Comparison of ENCODE assay signal across 8 cellular contexts in the genomic region with DNA sequence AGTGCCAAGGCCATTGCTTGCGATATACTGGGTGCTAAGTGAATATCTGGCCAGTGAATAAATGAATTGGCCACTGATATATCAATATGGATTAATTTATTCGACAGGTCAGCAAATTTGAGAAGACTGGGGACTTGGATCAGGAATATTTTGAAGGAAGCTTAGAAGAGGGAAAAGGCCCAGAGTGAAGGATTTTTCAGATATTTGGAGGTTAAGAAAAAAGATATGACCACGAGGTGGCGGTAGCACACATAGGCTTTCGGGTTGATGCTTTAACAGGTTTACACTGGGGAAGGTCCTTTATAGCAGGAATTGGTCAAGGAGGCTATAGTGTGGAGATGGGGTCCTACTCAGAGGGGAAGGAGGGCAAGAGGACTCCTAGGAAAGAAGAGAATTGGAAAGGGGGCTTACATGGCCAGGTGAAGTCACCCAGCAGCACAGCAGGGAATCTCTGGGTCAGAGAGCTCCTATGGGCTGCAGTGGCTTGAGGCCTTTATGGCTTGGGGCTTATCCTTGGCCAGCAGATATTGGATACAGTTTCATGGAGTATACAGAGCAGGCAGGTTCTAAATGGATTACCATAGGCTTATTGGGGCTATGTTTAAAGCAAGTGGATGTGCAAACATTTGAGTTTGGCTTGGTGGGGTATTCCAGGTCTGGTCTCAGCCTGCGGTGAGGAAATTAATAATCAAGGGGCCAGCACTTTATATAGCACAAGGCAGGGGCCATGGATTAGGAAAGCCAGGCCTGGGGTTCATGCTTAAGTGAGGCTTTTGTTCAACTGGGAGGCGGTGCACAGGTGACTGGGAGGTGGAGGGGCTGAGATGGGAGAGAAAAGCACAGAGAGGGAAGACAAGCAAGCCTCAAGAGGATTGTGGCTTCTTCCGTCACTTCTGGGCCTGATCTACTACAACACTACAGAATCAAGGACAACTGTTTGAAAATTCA. TPM values are rescaled to one million over a fixed set of nuclear protein-coding genes. Genes with fewer than 3 reads are reported as not detected.
DNase-seq lines count a peak whose midpoint lies in the region; ATAC-seq and TF ChIP-seq lines count a peak whose summit lies in the region.

No MANE protein-coding gene starts in this region.

- 33% methylated on average over 8 of the region's 8 CpGs for WGBS in SK-N-SH (ENCODE audit: low lambda C conversion rate)

- H2AFZ ChIP-seq in SK-N-SH (ENCODE audit: low read depth), result no peak overlapping the region

- H3K9me3 ChIP-seq in SK-N-SH, result no peaks in the 10 kb centered on the region
- no peaks in the 10 kb centered on the region for H3K9me3 ChIP-seq in colonic mucosa

- peaks cover 26% of the 10 kb centered on the region; the same call in 1 of the 2 replicates for H3K27me3 ChIP-seq in SK-N-SH (ENCODE audit: insufficient read depth)
- no peaks in the 10 kb centered on the region for H3K27me3 ChIP-seq in colonic mucosa

- no peak overlapping the region for H3K4me2 ChIP-seq in SK-N-SH

- TF ChIP-seq EP300 in SK-N-SH (IDR thresholded peaks at IDR 0.05; ENCODE audit: borderline replicate concordance in 1 of 2, low read depth in 1 of 2, low read length in 1 of 2), result no peak

- no peaks in the 10 kb centered on the region for H3F3A ChIP-seq in SK-N-SH (replicated peaks; ENCODE audit: insufficient read depth)

- no peaks in the 10 kb centered on the region for H4K20me1 ChIP-seq in SK-N-SH (ENCODE audit: insufficient read depth)

- no peaks in the 10 kb centered on the region for H3K9me2 ChIP-seq in SK-N-SH

- H3K4me3 ChIP-seq in SK-N-SH (ENCODE audit: low read depth in 2 of 2, low read length in 1 of 2) (no peak overlapping the region), colonic mucosa (no peak overlapping the region)

- H3K27ac ChIP-seq in SK-N-SH (ENCODE audit: low read depth in 2 of 2, low read length in 1 of 2) (no peak overlapping the region), colonic mucosa (no peak overlapping the region)

- DNase-seq in DMS153 treated with DMSO at 0.1 percent for 48 hours (lab: John Stamatoyannopoulos, UW; ENCODE audit: unreplicated experiment) (peak; percentile 34), SK-N-SH (peak; percentile 48), colonic mucosa (peak; percentile 54), medulla oblongata (ENCODE audit: extremely low spot score) (peak; percentile 66), NCI-H524 treated with DMSO at 0.1 percent for 48 hours (lab: John Stamatoyannopoulos, UW) (no peak)

- H3K36me3 ChIP-seq in SK-N-SH (replicated peaks in 1 of 2; ENCODE audit: control insufficient read depth in 1 of 2, insufficient read depth in 2 of 2, low read length in 1 of 2) (no peaks in the 10 kb centered on the region), colonic mucosa (no peaks in the 10 kb centered on the region)

- TF ChIP-seq RAD21 in SK-N-SH (IDR thresholded peaks at IDR 0.05; ENCODE audit: low read length), result peak; percentile 55

- peak; percentile 40 for ATAC-seq in HG03432 (IDR thresholded peaks at IDR 0.05; ENCODE audit: unreplicated experiment)
- ATAC-seq in GM19324 (IDR thresholded peaks at IDR 0.05; ENCODE audit: low FRiP score, unreplicated experiment), result no peak
- no peak for ATAC-seq in GM18517 (IDR thresholded peaks at IDR 0.05; ENCODE audit: unreplicated experiment)

- H3K4me1 ChIP-seq in SK-N-SH (ENCODE audit: control insufficient read depth in 1 of 2, insufficient read depth in 2 of 2, low read depth in 1 of 2, low read length in 1 of 2) (no peaks in the 10 kb centered on the region), colonic mucosa (no peaks in the 10 kb centered on the region)

- POLR2A ChIA-PET in SK-N-SH (lab: Yijun Ruan, JAX), result no interaction called here

- H3K9ac ChIP-seq in SK-N-SH (no peak overlapping the region), colonic mucosa (ENCODE audit: low read depth in 2 of 2, low read length in 2 of 2) (no peak overlapping the region)

- no peaks in the 10 kb centered on the region for H3K79me2 ChIP-seq in SK-N-SH (ENCODE audit: insufficient read depth)

- CTCF ChIA-PET in SK-N-SH (lab: Yijun Ruan, JAX), result interaction anchor here (0.6 to 7.6 kb wide), 43 partner anchors 8 to 563 kb away, joined by 3 to 68 read pairs (median 5); a partner anchor contains a TSS

- TF ChIP-seq CTCF in SK-N-SH (IDR thresholded peaks at IDR 0.05) (peak; percentile 73), colonic mucosa (IDR thresholded peaks at IDR 0.05) (peak; percentile 61)

- intact Hi-C loops in colonic mucosa (cut with DNase I), result loop anchor here (5.0 to 10.0 kb wide), 2 partner anchors 52 to 235 kb away; no protein-coding TSS in a partner anchor

TF ChIP-seq in SK-N-SH, 30 proteins besides CTCF, POLR2A, EP300 and RAD21:
- TF ChIP-seq TAF1 (IDR thresholded peaks at IDR 0.05; ENCODE audit: borderline replicate concordance, low read depth, low read length) (no peak), EZH2phosphoT487 (IDR thresholded peaks at IDR 0.05; ENCODE audit: borderline replicate concordance, low read depth) (no peak), JUND (IDR thresholded peaks at IDR 0.05) (no peak), SMC3 (IDR thresholded peaks at IDR 0.05; ENCODE audit: low read depth, low read length) (peak; percentile 54), RFX5 (IDR thresholded peaks at IDR 0.05; ENCODE audit: low read length) (no peak), FOXM1 (IDR thresholded peaks at IDR 0.05; ENCODE audit: low read depth) (no peak)
- TF ChIP-seq, protein P1, sequence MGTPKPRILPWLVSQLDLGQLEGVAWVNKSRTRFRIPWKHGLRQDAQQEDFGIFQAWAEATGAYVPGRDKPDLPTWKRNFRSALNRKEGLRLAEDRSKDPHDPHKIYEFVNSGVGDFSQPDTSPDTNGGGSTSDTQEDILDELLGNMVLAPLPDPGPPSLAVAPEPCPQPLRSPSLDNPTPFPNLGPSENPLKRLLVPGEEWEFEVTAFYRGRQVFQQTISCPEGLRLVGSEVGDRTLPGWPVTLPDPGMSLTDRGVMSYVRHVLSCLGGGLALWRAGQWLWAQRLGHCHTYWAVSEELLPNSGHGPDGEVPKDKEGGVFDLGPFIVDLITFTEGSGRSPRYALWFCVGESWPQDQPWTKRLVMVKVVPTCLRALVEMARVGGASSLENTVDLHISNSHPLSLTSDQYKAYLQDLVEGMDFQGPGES (IDR thresholded peaks at IDR 0.05; ENCODE audit: low read depth, low read length), result no peak
- TF ChIP-seq, protein P2, sequence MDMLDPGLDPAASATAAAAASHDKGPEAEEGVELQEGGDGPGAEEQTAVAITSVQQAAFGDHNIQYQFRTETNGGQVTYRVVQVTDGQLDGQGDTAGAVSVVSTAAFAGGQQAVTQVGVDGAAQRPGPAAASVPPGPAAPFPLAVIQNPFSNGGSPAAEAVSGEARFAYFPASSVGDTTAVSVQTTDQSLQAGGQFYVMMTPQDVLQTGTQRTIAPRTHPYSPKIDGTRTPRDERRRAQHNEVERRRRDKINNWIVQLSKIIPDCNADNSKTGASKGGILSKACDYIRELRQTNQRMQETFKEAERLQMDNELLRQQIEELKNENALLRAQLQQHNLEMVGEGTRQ (IDR thresholded peaks at IDR 0.05; ENCODE audit: borderline replicate concordance, low read depth, low read length), result no peak
- TF ChIP-seq, protein P3, sequence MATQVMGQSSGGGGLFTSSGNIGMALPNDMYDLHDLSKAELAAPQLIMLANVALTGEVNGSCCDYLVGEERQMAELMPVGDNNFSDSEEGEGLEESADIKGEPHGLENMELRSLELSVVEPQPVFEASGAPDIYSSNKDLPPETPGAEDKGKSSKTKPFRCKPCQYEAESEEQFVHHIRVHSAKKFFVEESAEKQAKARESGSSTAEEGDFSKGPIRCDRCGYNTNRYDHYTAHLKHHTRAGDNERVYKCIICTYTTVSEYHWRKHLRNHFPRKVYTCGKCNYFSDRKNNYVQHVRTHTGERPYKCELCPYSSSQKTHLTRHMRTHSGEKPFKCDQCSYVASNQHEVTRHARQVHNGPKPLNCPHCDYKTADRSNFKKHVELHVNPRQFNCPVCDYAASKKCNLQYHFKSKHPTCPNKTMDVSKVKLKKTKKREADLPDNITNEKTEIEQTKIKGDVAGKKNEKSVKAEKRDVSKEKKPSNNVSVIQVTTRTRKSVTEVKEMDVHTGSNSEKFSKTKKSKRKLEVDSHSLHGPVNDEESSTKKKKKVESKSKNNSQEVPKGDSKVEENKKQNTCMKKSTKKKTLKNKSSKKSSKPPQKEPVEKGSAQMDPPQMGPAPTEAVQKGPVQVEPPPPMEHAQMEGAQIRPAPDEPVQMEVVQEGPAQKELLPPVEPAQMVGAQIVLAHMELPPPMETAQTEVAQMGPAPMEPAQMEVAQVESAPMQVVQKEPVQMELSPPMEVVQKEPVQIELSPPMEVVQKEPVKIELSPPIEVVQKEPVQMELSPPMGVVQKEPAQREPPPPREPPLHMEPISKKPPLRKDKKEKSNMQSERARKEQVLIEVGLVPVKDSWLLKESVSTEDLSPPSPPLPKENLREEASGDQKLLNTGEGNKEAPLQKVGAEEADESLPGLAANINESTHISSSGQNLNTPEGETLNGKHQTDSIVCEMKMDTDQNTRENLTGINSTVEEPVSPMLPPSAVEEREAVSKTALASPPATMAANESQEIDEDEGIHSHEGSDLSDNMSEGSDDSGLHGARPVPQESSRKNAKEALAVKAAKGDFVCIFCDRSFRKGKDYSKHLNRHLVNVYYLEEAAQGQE (IDR thresholded peaks at IDR 0.05; ENCODE audit: low read depth, low read length), result no peak

RNA-seq across cellular contexts. Expression of a gene that starts 9.7 kb away (rescaled TPM):
- polyA plus RNA-seq in SK-N-SH (2012; rRNA removed), result not detected in 2 replicates
- polyA plus RNA-seq in SK-N-SH (2012; cell fraction: cytosol; rRNA removed), result not detected in 2 replicates
- not detected in 2 replicates for polyA plus RNA-seq in SK-N-SH (2012; cell fraction: nucleus; rRNA removed)
- 1 to 10 TPM; 1.5 to 6.0 TPM for total RNA-seq in colonic mucosa

RNA-seq across cellular contexts. Expression of a gene that starts 36.7 kb away (rescaled TPM):
- 0.31 and 0.35 TPM in 2 replicates for polyA plus RNA-seq in SK-N-SH (2012; rRNA removed)
- polyA plus RNA-seq in SK-N-SH (2012; cell fraction: cytosol; rRNA removed), result 0.14 and 0.24 TPM in 2 replicates
- polyA plus RNA-seq in SK-N-SH (2012; cell fraction: nucleus; rRNA removed), result 0.31 and 0.43 TPM in 2 replicates
- total RNA-seq in colonic mucosa, result 10 to 100 TPM; 36.5 to 50.6 TPM
